12 cellular contexts compared by ENCODE assay signal in the genomic region with DNA sequence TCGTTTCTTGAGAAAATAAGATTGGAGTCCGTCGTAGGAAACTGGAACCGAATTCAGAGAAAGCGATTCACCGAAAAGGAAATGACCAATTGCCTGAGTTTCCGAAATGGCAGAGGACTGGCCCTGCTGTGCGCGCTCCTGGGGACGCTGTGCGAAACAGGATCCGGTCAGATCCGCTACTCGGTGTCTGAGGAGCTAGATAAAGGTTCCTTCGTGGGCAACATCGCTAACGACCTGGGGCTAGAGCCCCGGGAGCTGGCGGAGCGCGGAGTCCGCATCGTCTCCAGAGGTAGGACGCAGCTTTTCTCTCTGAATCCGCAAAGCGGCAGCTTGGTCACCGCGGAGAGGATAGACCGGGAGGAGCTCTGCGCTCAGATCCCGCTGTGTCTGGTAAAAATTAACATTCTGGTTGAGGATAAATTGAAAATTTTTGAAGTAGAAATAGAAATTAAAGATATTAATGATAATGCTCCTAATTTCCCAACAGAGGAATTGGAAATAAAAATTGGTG. TPM values are rescaled to one million over a fixed set of nuclear protein-coding genes. Genes with fewer than 3 reads are reported as not detected.
DNase-seq lines count a peak whose midpoint lies in the region; ATAC-seq and TF ChIP-seq lines count a peak whose summit lies in the region.
"Had no signal": no experiment of that assay in that cellular context is flagged by ENCODE, and none has a peak within 500 bp of the region (broad histone marks: within the 10 kb centered on the region; RNA-seq: fewer than 3 reads in every experiment).

No MANE protein-coding gene starts in this region.

- H3K27me3 Mint-ChIP-seq in activated T-cell treated with anti-CD3 and anti-CD28 coated beads, Interleukin-2, amount 50 U/mL, for 24 hours, result peaks cover 92% of the 10 kb centered on the region

- no peak for DNase-seq in activated T-cell treated with anti-CD3 and anti-CD28 coated beads, Interleukin-2, amount 50 U/mL, for 24 hours
- DNase-seq in activated T-cell treated with anti-CD3 and anti-CD28 coated beads for 4 hours (no peak), foreskin fibroblast (no peak), thoracic aorta (ENCODE audit: low spot score) (no peak), NOMO-1 (lab: John Stamatoyannopoulos, UW; ENCODE audit: unreplicated experiment in 2 of 2) (no peak), medulla oblongata (ENCODE audit: extremely low spot score) (no peak)
- DNase-seq: activated naive CD4-positive, alpha-beta T cell; NCI-H1417 treated with DMSO at 0.1 percent for 48 hours; uterus had no signal

- no peaks in the 10 kb centered on the region for H3K4me1 ChIP-seq in thoracic aorta (ENCODE audit: control insufficient read depth in 1 of 2, low read depth in 2 of 2)
- H3K4me1 ChIP-seq: BLaER1 treated with 17β-estradiol and CSF1 and Interleukin-3, amounts not matched to agents 10 nM and 100 nM; uterus had no signal

- H3K9me3 ChIP-seq in thoracic aorta, result peaks cover 89% of the 10 kb centered on the region

- no peak for ATAC-seq in thoracic aorta (ENCODE audit: insufficient number of reproducible peaks, low FRiP score, low read depth)

- peaks cover 63% of the 10 kb centered on the region for H3K9me3 Mint-ChIP-seq in activated T-cell treated with anti-CD3 and anti-CD28 coated beads, Interleukin-2, amount 50 U/mL, for 24 hours

- H3K27ac Mint-ChIP-seq in activated T-cell treated with anti-CD3 and anti-CD28 coated beads, Interleukin-2, amount 50 U/mL, for 24 hours, result no peak overlapping the region

- H3K36me3 ChIP-seq in thoracic aorta, result peaks cover 3% of the 10 kb centered on the region
- H3K36me3 ChIP-seq: uterus had no signal

- H3K27me3 ChIP-seq in thoracic aorta (replicated peaks; ENCODE audit: insufficient read depth), result no peaks in the 10 kb centered on the region
- H3K27me3 ChIP-seq: BLaER1 treated with 17β-estradiol and CSF1 and Interleukin-3, amounts not matched to agents 10 nM and 100 nM; hepatocyte; uterus had no signal

- no peak for TF ChIP-seq CTCF in foreskin fibroblast (IDR thresholded peaks at IDR 0.05; ENCODE audit: low read depth, low read length)
- no peak for TF ChIP-seq CTCF in thoracic aorta (IDR thresholded peaks at IDR 0.05)

- H3K4me1 Mint-ChIP-seq in activated T-cell treated with anti-CD3 and anti-CD28 coated beads, Interleukin-2, amount 50 U/mL, for 24 hours (ENCODE audit: low read depth), result peaks cover 4% of the 10 kb centered on the region

- peak overlapping the region; percentile 41 to 45 for H3K4me3 ChIP-seq in foreskin fibroblast (ENCODE audit: low read depth in 1 of 2, low read length in 2 of 2)
- peak overlapping the region; percentile 53 for H3K4me3 ChIP-seq in thoracic aorta
- H3K4me3 ChIP-seq: hepatocyte, skin epidermis had no signal

- peaks cover 20% of the 10 kb centered on the region for H3K36me3 Mint-ChIP-seq in activated T-cell treated with anti-CD3 and anti-CD28 coated beads, Interleukin-2, amount 50 U/mL, for 24 hours (ENCODE audit: low read depth)

- H3K4me3 Mint-ChIP-seq in activated T-cell treated with anti-CD3 and anti-CD28 coated beads, Interleukin-2, amount 50 U/mL, for 24 hours, result peak overlapping the region; percentile 48

- H3K27ac ChIP-seq in thoracic aorta, result no peak overlapping the region
- H3K27ac ChIP-seq: BLaER1 treated with 17β-estradiol and CSF1 and Interleukin-3, amounts not matched to agents 10 nM and 100 nM; hepatocyte; skin epidermis; uterus had no signal

RNA-seq across cellular contexts. Expression of a gene that starts 0.4 kb away (rescaled TPM):
- 1 to 10 TPM; 5.3 to 9.1 TPM for total RNA-seq in thoracic aorta
- total RNA-seq: hepatocyte had no signal

RNA-seq across cellular contexts. Expression of a gene that starts 5.4 kb away (rescaled TPM):
- total RNA-seq in thoracic aorta, result 10 to 100 TPM in 1 of 2 donors, 1 to 10 TPM in 1; 8.5 to 13.8 TPM
- total RNA-seq: hepatocyte had no signal

RNA-seq across cellular contexts. Expression of a gene that starts 5.9 kb away (rescaled TPM):
- total RNA-seq in thoracic aorta, result 10 to 100 TPM in 1 of 2 donors, 1 to 10 TPM in 1; 6.8 to 11.4 TPM

RNA-seq across cellular contexts. Expression of a gene that starts 10.8 kb away (rescaled TPM):
- total RNA-seq in thoracic aorta, result 10 to 100 TPM; 11.4 TPM

RNA-seq across cellular contexts. Expression of a gene that starts 13.7 kb away (rescaled TPM):
- 1 to 10 TPM in 1 of 2 donors, under 1 TPM in 1; 0.41 to 2.8 TPM for total RNA-seq in thoracic aorta
